In genomic region chr16:7629571-7629970, GRCh38 we compare ENCODE assay signal across 4 cellular contexts.
"Had no signal": no experiment of that assay in that cellular context is flagged by ENCODE, and none has a peak within 500 bp of the region (broad histone marks: within the 10 kb centered on the region; RNA-seq: fewer than 3 reads in every experiment).

No MANE protein-coding gene starts in this region.

- H3K4me3 Mint-ChIP-seq: GM23338, H9 had no signal

- H3K27ac Mint-ChIP-seq: GM23338, H9 had no signal

- ATAC-seq: GM23338 had no signal

- DNase-seq: H9, HCEC 1CT, IMR-90 had no signal

- H3K9me3 Mint-ChIP-seq: GM23338, H9 had no signal
